Comparison of ENCODE assay signal across 8 cellular contexts in the genomic region with DNA sequence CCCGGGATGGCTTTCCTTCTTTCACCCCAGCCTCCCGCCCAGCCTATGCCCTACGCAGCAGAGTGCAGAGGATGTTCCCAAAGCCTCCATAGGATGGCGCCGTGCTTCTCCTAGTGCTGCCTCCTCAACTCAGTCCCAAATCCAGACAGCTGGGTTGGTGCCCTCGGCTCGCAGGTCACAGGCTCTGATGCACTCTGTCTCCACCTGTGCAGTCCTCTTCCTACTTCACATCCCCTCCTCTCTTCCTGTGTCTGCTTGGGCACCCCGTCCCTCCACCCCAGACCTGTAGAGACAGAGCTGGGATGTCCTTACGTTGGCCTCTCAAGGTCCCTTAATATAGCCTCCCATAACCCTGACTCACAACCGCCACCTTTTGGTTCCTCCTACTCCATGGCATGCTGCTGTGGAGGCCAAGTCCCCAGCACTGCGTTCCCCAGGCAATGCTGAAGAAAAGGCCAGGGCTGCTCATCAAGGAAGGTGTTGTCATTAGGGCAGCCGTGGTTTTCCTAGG.
DNase-seq lines count a peak whose midpoint lies in the region; ATAC-seq lines count a peak whose summit lies in the region.

No MANE protein-coding gene starts in this region.

- peak; percentile 35 for DNase-seq in activated naive CD4-positive, alpha-beta T cell treated with Interleukin-2 at 50 U/mL for 16 hours
- no peak for DNase-seq in activated naive CD4-positive, alpha-beta T cell (lab: John Stamatoyannopoulos, UW)
- DNase-seq in NOMO-1 treated with DMSO at 0.1 percent for 48 hours (lab: John Stamatoyannopoulos, UW; ENCODE audit: unreplicated experiment) (peak; percentile 28), T47D (ENCODE audit: low read depth in 1 of 2, low spot score in 1 of 2) (peak; percentile 45 to 81), naive B cell (peak; percentile 14), NCI-H2107 (lab: John Stamatoyannopoulos, UW) (no peak), OCI-M2 (lab: John Stamatoyannopoulos, UW; ENCODE audit: unreplicated experiment) (no peak), NCI-H446 treated with DMSO at 0.1 percent for 48 hours (lab: John Stamatoyannopoulos, UW) (no peak)

- H3K4me3 Mint-ChIP-seq in naive B cell: no peak overlapping the region

- H3K4me1 Mint-ChIP-seq in naive B cell: peaks cover 4 to 8% (median 6%) of the 10 kb centered on the region in 3 donors

- no peaks in the 10 kb centered on the region for H3K9me3 Mint-ChIP-seq in naive B cell

- H3K27ac Mint-ChIP-seq in naive B cell: peak overlapping the region in 2 of 6 donors; percentile 43 to 71

- peaks cover 0 to 21% (median 19%) of the 10 kb centered on the region in 3 donors for H3K27me3 Mint-ChIP-seq in naive B cell

- in situ Hi-C loops in T47D (cut with HindIII; ENCODE audit: low pct_unique_long_range_greater_than_20kb, low sequenced_read_pairs): no loop called here

- no peaks in the 10 kb centered on the region for H3K36me3 Mint-ChIP-seq in naive B cell

- ATAC-seq in naive B cell (ENCODE audit: low read depth in 2 of 2): peak; percentile 78 to 81

Comparison
In these comparisons a context has a peak if more than half of its experiments do, and no peak if none do; other contexts are left out.
1. DNase-seq: peak in activated naive CD4-positive, alpha-beta T cell treated with Interleukin-2 at 50 U/mL for 16 hours (single experiment), NOMO-1 treated with DMSO at 0.1 percent for 48 hours (single experiment), T47D (2 of 2) and naive B cell (single experiment); none in activated naive CD4-positive, alpha-beta T cell (0 of 4), NCI-H2107 (single experiment), OCI-M2 (single experiment) and NCI-H446 treated with DMSO at 0.1 percent for 48 hours (single experiment).